In the genomic region with DNA sequence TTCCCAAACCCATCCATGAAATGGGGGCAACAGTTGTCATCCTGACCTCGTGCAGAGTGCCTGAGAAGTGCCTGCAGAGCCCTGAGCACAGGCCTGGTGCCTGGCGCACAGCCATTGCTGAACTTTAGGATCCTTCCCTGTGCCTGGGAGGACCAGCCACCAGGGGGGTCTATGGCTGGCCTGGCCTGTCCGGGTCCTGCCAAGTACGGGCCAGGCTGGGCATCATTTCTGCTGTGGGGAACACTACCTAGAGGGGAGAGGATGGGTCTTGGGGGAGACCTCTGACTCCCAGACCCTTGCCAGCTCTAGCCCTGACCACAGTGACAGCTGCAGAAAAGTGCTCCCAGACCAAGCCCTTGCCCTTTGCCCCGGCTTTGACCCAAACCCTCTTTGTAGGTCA, we compare ENCODE assay signal across 10 cellular contexts. TPM values are rescaled to one million over a fixed set of nuclear protein-coding genes. Genes with fewer than 3 reads are reported as not detected.
DNase-seq lines count a peak whose midpoint lies in the region; ATAC-seq, FAIRE-seq and TF ChIP-seq lines count a peak whose summit lies in the region.
"Not testable (repeated sequence)": the region's sequence is repeated elsewhere in the genome, so short reads cannot be mapped to it uniquely, and the experiment has no call there.
"Had no signal": no experiment of that assay in that cellular context is flagged by ENCODE, and none has a peak within 500 bp of the region (broad histone marks: within the 10 kb centered on the region; RNA-seq: fewer than 3 reads in every experiment).

No MANE protein-coding gene starts in this region.

- in situ Hi-C loops in SK-MEL-5 (cut with HindIII; ENCODE audit: low pct_unique_long_range_greater_than_20kb, low sequenced_read_pairs); HepG2 (cut with HindIII; ENCODE audit: extremely low pct_ligation_motif_present, low pct_unique_long_range_greater_than_20kb): not testable (repeated sequence)

- TF ChIP-seq RAD21 in HepG2 (CRISPR knock-in tag; IDR thresholded peaks at IDR 0.05): not testable (repeated sequence)

- H3F3A ChIP-seq in GM23338 (replicated peaks; ENCODE audit: low read depth): not testable (repeated sequence)

- H3K9me3 ChIP-seq in HepG2 (ENCODE audit: low read length); psoas muscle: not testable (repeated sequence)

- not testable (repeated sequence) for H4K20me1 ChIP-seq in GM23338 (replicated peaks; ENCODE audit: insufficient read depth); HepG2 (ENCODE audit: insufficient read depth, low read length)

- not testable (repeated sequence) for H3K4me2 ChIP-seq in GM23338; HepG2 (ENCODE audit: low read depth, low read length)

- peaks cover 10% of the 10 kb centered on the region for H3K27me3 Mint-ChIP-seq in GM23338 (ENCODE audit: insufficient read depth, low read depth, poor library complexity)
- H3K27me3 Mint-ChIP-seq in activated T-cell treated with anti-CD3 and anti-CD28 coated beads, Interleukin-2, amount 50 U/mL, for 24 hours: peaks cover 16% of the 10 kb centered on the region
- H3K27me3 Mint-ChIP-seq in glutamatergic neuron (ENCODE audit: unreplicated experiment): not testable (repeated sequence)

- not testable (repeated sequence) for H3K36me3 ChIP-seq in GM23338 (ENCODE audit: insufficient read depth); HepG2 (replicated peaks in 1 of 2; ENCODE audit: control insufficient read depth in 1 of 2, insufficient read depth in 2 of 2, low read length in 2 of 2); psoas muscle (ENCODE audit: insufficient read depth in 1 of 2, low read depth in 1 of 2)

- TF ChIP-seq EP300 in HepG2 (IDR thresholded peaks at IDR 0.05; ENCODE audit: low read depth in 2 of 2, low read length in 2 of 2); HepG2 (CRISPR knock-in tag; IDR thresholded peaks at IDR 0.05; ENCODE audit: borderline replicate concordance): not testable (repeated sequence)

- intact Hi-C loops in HepG2 (cut with micrococcal nuclease; ENCODE audit: unreplicated experiment); psoas muscle (cut with DNase I): not testable (repeated sequence)

- H2AFZ ChIP-seq in GM23338; HepG2 (ENCODE audit: low read length): not testable (repeated sequence)

- not testable (repeated sequence) for H3K4me1 Mint-ChIP-seq in GM23338; activated T-cell treated with anti-CD3 and anti-CD28 coated beads, Interleukin-2, amount 50 U/mL, for 24 hours (ENCODE audit: low read depth); glutamatergic neuron (ENCODE audit: low read depth, unreplicated experiment)

- not testable (repeated sequence) for H3K79me2 ChIP-seq in GM23338 (replicated peaks; ENCODE audit: insufficient read depth); HepG2 (ENCODE audit: insufficient read depth, low read length)

- H3K9me3 Mint-ChIP-seq in GM23338; activated T-cell treated with anti-CD3 and anti-CD28 coated beads, Interleukin-2, amount 50 U/mL, for 24 hours; glutamatergic neuron (ENCODE audit: unreplicated experiment): not testable (repeated sequence)

- H3K4me3 Mint-ChIP-seq in GM23338; activated T-cell treated with anti-CD3 and anti-CD28 coated beads, Interleukin-2, amount 50 U/mL, for 24 hours; glutamatergic neuron (ENCODE audit: unreplicated experiment): not testable (repeated sequence)

- no CpG with 5 or more reads among the region's 5 CpGs for WGBS in HepG2 (ENCODE audit: low lambda C conversion rate)
- 47 to 59% (median 53%) methylated on average over 2 to 3 of the region's 5 CpGs for WGBS in psoas muscle, 3 donors

- H3K9me2 ChIP-seq in GM23338 (ENCODE audit: insufficient read depth): not testable (repeated sequence)

- not testable (repeated sequence) for TF ChIP-seq POLR2A in HepG2 (IDR thresholded peaks at IDR 0.05; ENCODE audit: insufficient read depth in 1 of 2, low read depth in 2 of 2, low read length in 2 of 2)

- H3K27ac Mint-ChIP-seq in GM23338; activated T-cell treated with anti-CD3 and anti-CD28 coated beads, Interleukin-2, amount 50 U/mL, for 24 hours; glutamatergic neuron (ENCODE audit: unreplicated experiment): not testable (repeated sequence)

- not testable (repeated sequence) for H3K4me1 ChIP-seq in GM23338 (ENCODE audit: insufficient read depth); HepG2 (ENCODE audit: insufficient read depth, low read length); psoas muscle

- peak; percentile 11 to 21; a peak in 1 of 4 replicates for TF ChIP-seq CTCF in GM23338 (conservative IDR thresholded peaks at IDR 0.05; ENCODE audit: low read depth in 2 of 2)
- not testable (repeated sequence) for TF ChIP-seq CTCF in glutamatergic neuron (IDR thresholded peaks at IDR 0.05; ENCODE audit: partially characterized antibody, unreplicated experiment); HepG2 (CRISPR knock-in tag; IDR thresholded peaks at IDR 0.05); psoas muscle (IDR thresholded peaks at IDR 0.05)

- ATAC-seq in GM23338: peak; percentile 2; the same call in 1 of the 3 replicates
- peak; percentile 21; the same call in 2 of the 3 replicates for ATAC-seq in HepG2
- ATAC-seq in psoas muscle: not testable (repeated sequence)

- FAIRE-seq in HepG2 (lab: Jason Lieb, UNC): not testable (repeated sequence)

- not testable (repeated sequence) for H3K36me3 Mint-ChIP-seq in GM23338 (ENCODE audit: low read depth); activated T-cell treated with anti-CD3 and anti-CD28 coated beads, Interleukin-2, amount 50 U/mL, for 24 hours (ENCODE audit: low read depth); glutamatergic neuron (ENCODE audit: unreplicated experiment)

- H3K9ac ChIP-seq in HepG2 (ENCODE audit: insufficient read depth, low read depth, low read length): not testable (repeated sequence)

- CTCF ChIA-PET in HepG2 (lab: Yijun Ruan, JAX; ENCODE audit: low intra/inter-chr PET ratio, low total read pairs): not testable (repeated sequence)

- not testable (repeated sequence) for H3K27ac ChIP-seq in GM23338 (ENCODE audit: low read depth); HepG2 (ENCODE audit: extremely low read length, insufficient read depth, low read length); psoas muscle

- DNase-seq in GM23338 (ENCODE audit: low spot score); HepG2 (ENCODE audit: low spot score): not testable (repeated sequence)
- DNase-seq in SK-MEL-5 (ENCODE audit: low read depth, low spot score) (peak; percentile 0), ecto neural progenitor cell (ENCODE audit: low spot score) (peak; percentile 27), glutamatergic neuron (peak; percentile 35), psoas muscle (peak; percentile 4 to 37)
- DNase-seq in activated T-cell treated with anti-CD3 and anti-CD28 coated beads, Interleukin-2, amount 50 U/mL, for 24 hours: peak; percentile 30

- H3K4me3 ChIP-seq in GM23338; HepG2 (replicated peaks in 1 of 3; ENCODE audit: insufficient read depth in 1 of 3, low read depth in 2 of 3, low read length in 3 of 3); psoas muscle: not testable (repeated sequence)

- BruUV-seq in HepG2 (replicated peaks; lab: Mats Ljungman, UMichigan): not testable (repeated sequence)

- POLR2A ChIA-PET in HepG2 (lab: Yijun Ruan, JAX): not testable (repeated sequence)

- H3K27me3 ChIP-seq in GM23338 (ENCODE audit: insufficient read depth); HepG2 (ENCODE audit: control insufficient read depth in 1 of 2, insufficient read depth in 2 of 2, low read length in 2 of 2): not testable (repeated sequence)
- H3K27me3 ChIP-seq in psoas muscle (ENCODE audit: insufficient read depth in 3 of 3, low read length in 2 of 3): peaks cover 0 to 16% (median 4%) of the 10 kb centered on the region in 3 donors

RNA-seq across cellular contexts. Expression of gene RNU1-4, which starts 28.2 kb away (rescaled TPM):
- total RNA-seq in GM23338 (2014; rRNA removed; shearing (Covaris generic)): under 0.01 TPM in 1 of 2 replicates, not detected in the other
- not detected in 2 replicates for polyA plus RNA-seq in GM23338 (2016; fragmentation: Nextera tagmentation; extraction: Ambion mirVana)
- total RNA-seq in SK-MEL-5 (2014; rRNA removed; shearing (Covaris generic)): under 0.01 TPM in 1 of 2 replicates, not detected in the other
- not detected in 2 replicates for polyA plus RNA-seq in SK-MEL-5 (2015; cell fraction: cytosol; rRNA removed)
- polyA plus RNA-seq in SK-MEL-5 (2015; cell fraction: nucleus; rRNA removed): not detected in 2 replicates
- total RNA-seq in glutamatergic neuron (ENCODE audit: unreplicated experiment): 3,598 TPM
- 859 and 11,018 TPM in 2 replicates for total RNA-seq in HepG2 (2016; rRNA removed; fragmentation: Illumina TruSeq; extraction: Trizol)
- 16,281 and 17,236 TPM in 2 replicates for total RNA-seq in HepG2 (2016; cell fraction: cytosol; rRNA removed; fragmentation: Illumina TruSeq; extraction: Trizol; ENCODE audit: low read depth)
- total RNA-seq in HepG2 (2016; cell fraction: insoluble cytoplasmic fraction; rRNA removed; fragmentation: Illumina TruSeq; extraction: Trizol): 1,309 and 10,613 TPM in 2 replicates
- 2,848 and 3,475 TPM in 2 replicates for total RNA-seq in HepG2 (2016; cell fraction: membrane; rRNA removed; fragmentation: Illumina TruSeq; extraction: Trizol)
- 52,466 and 64,417 TPM in 2 replicates for total RNA-seq in HepG2 (2016; cell fraction: nucleus; rRNA removed; fragmentation: Illumina TruSeq; extraction: Trizol)
- polyA plus RNA-seq in HepG2 (2011; rRNA removed): under 0.01 TPM in 2 replicates
- polyA plus RNA-seq in HepG2 (2011; cell fraction: cytosol; rRNA removed): under 0.01 TPM in 2 replicates
- polyA plus RNA-seq in HepG2 (2011; cell fraction: nucleus; rRNA removed): under 0.01 TPM in 2 replicates
- 78.2 TPM in 1 of 2 replicates, not detected in the other for polyA plus RNA-seq in HepG2 (2012)
- polyA plus RNA-seq in HepG2 (2016; cell fraction: cytosol; fragmentation: Illumina TruSeq; extraction: Trizol; ENCODE audit: low read depth): 27.3 and 44.4 TPM in 2 replicates
- polyA plus RNA-seq in HepG2 (2016; cell fraction: insoluble cytoplasmic fraction; fragmentation: Illumina TruSeq; extraction: Trizol; ENCODE audit: low read depth): not detected in 2 replicates
- polyA plus RNA-seq in HepG2 (2016; cell fraction: membrane; fragmentation: Illumina TruSeq; extraction: Trizol; ENCODE audit: low read depth): not detected in 2 replicates
- polyA plus RNA-seq in HepG2 (2016; cell fraction: nucleus; fragmentation: Illumina TruSeq; extraction: Trizol; ENCODE audit: insufficient read depth, low read depth): 32.8 TPM in 1 of 2 replicates, not detected in the other
- polyA minus RNA-seq in HepG2 (2011; rRNA and poly(A)+ RNA removed; ENCODE audit: low replicate concordance): 12,820 and 15,604 TPM in 2 replicates
- polyA minus RNA-seq in HepG2 (2011; cell fraction: cytosol; rRNA and poly(A)+ RNA removed): 90,102 and 105,040 TPM in 2 replicates
- 42,574 and 58,030 TPM in 2 replicates for polyA minus RNA-seq in HepG2 (2011; cell fraction: nucleus; rRNA and poly(A)+ RNA removed)
- total RNA-seq in psoas muscle: 1,000 to 10,000 TPM; 1,264 to 5,208 (median 3,151) TPM
- polyA plus RNA-seq in psoas muscle: not detected
- total RNA-seq: GM23248 had no signal
- polyA plus RNA-seq: BJ, CD14-positive monocyte, GM23248 had no signal

RNA-seq across cellular contexts. Expression of gene RNU1-3, which starts 45.4 kb away (rescaled TPM):
- total RNA-seq in GM23338 (2014; rRNA removed; shearing (Covaris generic)): under 0.01 TPM in 1 of 2 replicates, not detected in the other
- polyA plus RNA-seq in GM23338 (2016; fragmentation: Nextera tagmentation; extraction: Ambion mirVana) (not detected in 2 replicates), HepG2 (2011; rRNA removed) (under 0.01 TPM in 2 replicates), psoas muscle (not detected)
- total RNA-seq in SK-MEL-5 (2014; rRNA removed; shearing (Covaris generic)): under 0.01 TPM in 1 of 2 replicates, not detected in the other
- not detected in 2 replicates for polyA plus RNA-seq in SK-MEL-5 (2015; cell fraction: cytosol; rRNA removed)
- polyA plus RNA-seq in SK-MEL-5 (2015; cell fraction: nucleus; rRNA removed): not detected in 2 replicates
- total RNA-seq in glutamatergic neuron (ENCODE audit: unreplicated experiment) (3,598 TPM), HepG2 (2016; rRNA removed; fragmentation: Illumina TruSeq; extraction: Trizol) (859 and 11,018 TPM in 2 replicates), psoas muscle (1,000 to 10,000 TPM; 1,264 to 5,208 (median 3,151) TPM)
- total RNA-seq in HepG2 (2016; cell fraction: cytosol; rRNA removed; fragmentation: Illumina TruSeq; extraction: Trizol; ENCODE audit: low read depth): 16,281 and 17,236 TPM in 2 replicates
- 1,309 and 10,613 TPM in 2 replicates for total RNA-seq in HepG2 (2016; cell fraction: insoluble cytoplasmic fraction; rRNA removed; fragmentation: Illumina TruSeq; extraction: Trizol)
- total RNA-seq in HepG2 (2016; cell fraction: membrane; rRNA removed; fragmentation: Illumina TruSeq; extraction: Trizol): 2,848 and 3,475 TPM in 2 replicates
- total RNA-seq in HepG2 (2016; cell fraction: nucleus; rRNA removed; fragmentation: Illumina TruSeq; extraction: Trizol): 52,466 and 64,417 TPM in 2 replicates
- under 0.01 TPM in 2 replicates for polyA plus RNA-seq in HepG2 (2011; cell fraction: cytosol; rRNA removed)
- polyA plus RNA-seq in HepG2 (2011; cell fraction: nucleus; rRNA removed): under 0.01 TPM in 2 replicates
- polyA plus RNA-seq in HepG2 (2012): 59.2 and 78.2 TPM in 2 replicates
- 27.3 and 44.4 TPM in 2 replicates for polyA plus RNA-seq in HepG2 (2016; cell fraction: cytosol; fragmentation: Illumina TruSeq; extraction: Trizol; ENCODE audit: low read depth)
- not detected in 2 replicates for polyA plus RNA-seq in HepG2 (2016; cell fraction: insoluble cytoplasmic fraction; fragmentation: Illumina TruSeq; extraction: Trizol; ENCODE audit: low read depth)
- not detected in 2 replicates for polyA plus RNA-seq in HepG2 (2016; cell fraction: membrane; fragmentation: Illumina TruSeq; extraction: Trizol; ENCODE audit: low read depth)
- polyA plus RNA-seq in HepG2 (2016; cell fraction: nucleus; fragmentation: Illumina TruSeq; extraction: Trizol; ENCODE audit: insufficient read depth, low read depth): 32.8 TPM in 1 of 2 replicates, not detected in the other
- 12,820 and 15,604 TPM in 2 replicates for polyA minus RNA-seq in HepG2 (2011; rRNA and poly(A)+ RNA removed; ENCODE audit: low replicate concordance)
- 90,102 and 105,040 TPM in 2 replicates for polyA minus RNA-seq in HepG2 (2011; cell fraction: cytosol; rRNA and poly(A)+ RNA removed)
- polyA minus RNA-seq in HepG2 (2011; cell fraction: nucleus; rRNA and poly(A)+ RNA removed): 42,574 and 58,030 TPM in 2 replicates
- total RNA-seq: GM23248 had no signal
- polyA plus RNA-seq: BJ, CD14-positive monocyte, GM23248 had no signal

Comparison
In these comparisons a context has a peak if more than half of its experiments do, and no peak if none do; other contexts are left out.
1. RNA of gene RNU1-4, which starts 28.2 kb away (total RNA-seq): 859 to 64,417 TPM in HepG2, 1,264 to 5,208 TPM in psoas muscle and 3,598 TPM in glutamatergic neuron (single experiment); under 0.01 TPM in GM23338 and under 0.01 TPM in SK-MEL-5; every median in the first group is over 100 times any median in the second.
2. RNA of gene RNU1-3, which starts 45.4 kb away (total RNA-seq): 859 to 64,417 TPM in HepG2, 1,264 to 5,208 TPM in psoas muscle and 3,598 TPM in glutamatergic neuron (single experiment); under 0.01 TPM in GM23338 and under 0.01 TPM in SK-MEL-5; every median in the first group is over 100 times any median in the second.